In the genomic region with DNA sequence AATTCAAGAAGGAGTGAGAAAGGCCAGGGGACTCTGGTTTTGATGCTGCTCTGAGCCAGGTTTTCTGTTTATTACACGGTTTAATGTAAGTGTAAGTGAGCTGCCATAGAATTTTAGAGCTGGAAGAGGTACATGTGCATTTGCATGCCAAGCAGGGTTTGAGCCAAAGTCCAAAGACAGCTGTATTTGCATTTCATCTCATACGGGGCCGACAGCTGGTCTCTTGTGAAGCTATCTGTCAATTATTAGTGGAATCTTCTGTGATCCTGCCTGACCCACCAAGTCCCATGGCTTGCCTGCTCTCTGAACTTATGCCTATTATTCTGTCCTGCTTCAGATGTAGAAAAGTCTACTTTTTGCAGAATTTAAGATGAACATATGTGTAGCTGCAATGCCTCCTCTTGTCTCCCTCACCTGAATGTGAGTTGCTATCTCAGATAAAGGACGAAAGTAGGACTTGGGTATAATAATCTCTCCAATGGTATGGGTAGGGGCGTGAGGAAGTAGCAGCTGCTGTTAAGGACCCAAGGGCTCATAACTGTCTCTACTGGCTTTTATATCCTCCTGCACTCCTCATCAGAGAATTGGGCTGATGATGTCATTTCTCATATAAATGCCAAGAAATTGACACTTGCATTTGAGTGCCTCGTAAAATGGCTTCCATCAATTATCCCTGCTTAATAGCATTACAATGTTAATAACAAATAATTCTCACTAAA, we compare ENCODE assay signal across 11 cellular contexts.
DNase-seq lines count a peak whose midpoint lies in the region; ATAC-seq and TF ChIP-seq lines count a peak whose summit lies in the region.
"Had no signal": no experiment of that assay in that cellular context is flagged by ENCODE, and none has a peak within 500 bp of the region (broad histone marks: within the 10 kb centered on the region; RNA-seq: fewer than 3 reads in every experiment).

No MANE protein-coding gene starts in this region.

- H3K9me3 ChIP-seq in HAP-1 (no peaks in the 10 kb centered on the region), upper lobe of right lung (no peaks in the 10 kb centered on the region)

- DNase-seq in DMS53 (lab: John Stamatoyannopoulos, UW) (peak; percentile 91), NCI-H82 treated with DMSO at 0.1 percent for 48 hours (lab: John Stamatoyannopoulos, UW; ENCODE audit: unreplicated experiment) (peak; percentile 60), HAP-1 (ENCODE audit: low spot score in 2 of 2) (no peak), upper lobe of right lung (no peak), cerebellum (ENCODE audit: low spot score) (no peak), activated gamma-delta T cell (lab: John Stamatoyannopoulos, UW) (no peak)
- DNase-seq: activated effector memory CD4-positive, alpha-beta T cell treated with anti-CD3 and anti-CD28 coated beads, Interleukin-2, amount 50 U/mL, for 16 hours; effector CD8-positive, alpha-beta T cell; Right ventricle myocardium superior had no signal

- H3K36me3 ChIP-seq in HAP-1 (replicated peaks) (no peaks in the 10 kb centered on the region), upper lobe of right lung (no peaks in the 10 kb centered on the region)

- H3K27me3 ChIP-seq in HAP-1 (ENCODE audit: low read depth): no peaks in the 10 kb centered on the region
- H3K27me3 ChIP-seq in upper lobe of right lung: no peaks in the 10 kb centered on the region

- ATAC-seq in GM19324 (IDR thresholded peaks at IDR 0.05; ENCODE audit: low FRiP score, unreplicated experiment) (peak; percentile 71), HG03342 (IDR thresholded peaks at IDR 0.05; ENCODE audit: unreplicated experiment) (peak; percentile 56), upper lobe of right lung (no peak)

- H3K4me1 ChIP-seq in HAP-1 (no peaks in the 10 kb centered on the region), upper lobe of right lung (no peaks in the 10 kb centered on the region)

- in situ Hi-C loops in HAP-1 (cut with MboI; ENCODE audit: low sequenced_read_pairs): no loop called here

- no peak overlapping the region for H3K4me3 ChIP-seq in HAP-1
- H3K4me3 ChIP-seq in upper lobe of right lung: no peak overlapping the region

- H3K27ac ChIP-seq in upper lobe of right lung: no peak overlapping the region

- no peak for TF ChIP-seq CTCF in upper lobe of right lung (IDR thresholded peaks at IDR 0.05)

- intact Hi-C loops in upper lobe of right lung (cut with DNase I): no loop called here

Comparison
In these comparisons a context has a peak if more than half of its experiments do, and no peak if none do; other contexts are left out.
1. DNase-seq: peak in DMS53 (single experiment) and NCI-H82 treated with DMSO at 0.1 percent for 48 hours (single experiment); none in HAP-1 (0 of 2), upper lobe of right lung (single experiment), cerebellum (single experiment) and activated gamma-delta T cell (single experiment).